In genomic region chr12:6469092-6469491, GRCh38 we compare ENCODE assay signal across 10 cellular contexts. TPM values are rescaled to one million over a fixed set of nuclear protein-coding genes. Genes with fewer than 3 reads are reported as not detected.
DNase-seq lines count a peak whose midpoint lies in the region; ATAC-seq and TF ChIP-seq lines count a peak whose summit lies in the region.
"Had no signal": no experiment of that assay in that cellular context is flagged by ENCODE, and none has a peak within 500 bp of the region (broad histone marks: within the 10 kb centered on the region; RNA-seq: fewer than 3 reads in every experiment).

No MANE protein-coding gene starts in this region.

- peaks cover 19 to 35% of the 10 kb centered on the region in 2 donors for H3K36me3 Mint-ChIP-seq in activated T-cell treated with anti-CD3 and anti-CD28 coated beads, Interleukin-2, amount 50 U/mL, for 72 hours (ENCODE audit: insufficient read depth in 2 of 2)
- peaks cover 45% of the 10 kb centered on the region for H3K36me3 Mint-ChIP-seq in activated CD4-positive, alpha-beta memory T cell treated with anti-CD3 and anti-CD28 coated beads for 36 hours

- H3K9me3 Mint-ChIP-seq in activated T-cell treated with anti-CD3 and anti-CD28 coated beads, Interleukin-2, amount 50 U/mL, for 72 hours: no peaks in the 10 kb centered on the region
- H3K9me3 Mint-ChIP-seq in activated CD4-positive, alpha-beta memory T cell treated with anti-CD3 and anti-CD28 coated beads for 36 hours: no peaks in the 10 kb centered on the region

- H3K9me3 ChIP-seq in iPS-18c (ENCODE audit: control insufficient read depth, insufficient read depth, low read length): no peaks in the 10 kb centered on the region
- H3K9me3 ChIP-seq in suprapubic skin: no peaks in the 10 kb centered on the region

- peaks cover 73% of the 10 kb centered on the region for H3K4me1 Mint-ChIP-seq in activated T-cell treated with anti-CD3 and anti-CD28 coated beads, Interleukin-2, amount 50 U/mL, for 72 hours (ENCODE audit: low read depth)
- H3K4me1 Mint-ChIP-seq in activated CD4-positive, alpha-beta memory T cell treated with anti-CD3 and anti-CD28 coated beads for 36 hours (ENCODE audit: low read depth): peaks cover 64% of the 10 kb centered on the region

- no peak for DNase-seq in activated T-cell treated with anti-CD3 and anti-CD28 coated beads, Interleukin-2, amount 50 U/mL, for 72 hours
- no peak for DNase-seq in activated T-cell treated with anti-CD3 and anti-CD28 coated beads, Interleukin-2, amount 50 U/mL, for 48 hours
- DNase-seq in activated CD4-positive, alpha-beta memory T cell treated with anti-CD3 and anti-CD28 coated beads for 36 hours: peak; percentile 46
- no peak for DNase-seq in suprapubic skin (ENCODE audit: low spot score in 2 of 2)
- DNase-seq in putamen (ENCODE audit: low spot score): no peak
- DNase-seq in islet precursor cell: no peak
- DNase-seq: NCI-H2081 treated with DMSO at 0.1 percent for 48 hours; stimulated activated CD4-positive, alpha-beta T cell treated with anti-CD3 and anti-CD28 coated beads, Interleukin-12 subunit alpha, Interleukin-12 subunit beta, amount 100 ng/mL, for 4 hours had no signal

- ATAC-seq in activated T-cell treated with anti-CD3 and anti-CD28 coated beads, Interleukin-2, amount 50 U/mL, for 72 hours (replicated peaks in 1 of 2): no peak
- no peak for ATAC-seq in HG03025 (IDR thresholded peaks at IDR 0.05; ENCODE audit: low FRiP score, unreplicated experiment)

- 71% methylated on average over 6 of the region's 6 CpGs for WGBS in suprapubic skin

- no peak for TF ChIP-seq CTCF in suprapubic skin (IDR thresholded peaks at IDR 0.05)

- peak overlapping the region; percentile 83 for H3K27ac Mint-ChIP-seq in activated T-cell treated with anti-CD3 and anti-CD28 coated beads, Interleukin-2, amount 50 U/mL, for 72 hours
- peak overlapping the region; percentile 89 for H3K27ac Mint-ChIP-seq in activated CD4-positive, alpha-beta memory T cell treated with anti-CD3 and anti-CD28 coated beads for 36 hours

- POLR2A ChIA-PET in activated CD4-positive, alpha-beta memory T cell treated with anti-CD3 and anti-CD28 coated beads for 36 hours (lab: Charles Lee): interaction anchor here (2.5 to 5.6 kb wide), 8 partner anchors 9 to 133 kb away, joined by 14 to 72 read pairs (median 40); partner anchors contain the start of genes GAPDH, MRPL51, NCAPD2 and TAPBPL

- no peak for TF ChIP-seq POLR2A in suprapubic skin (IDR thresholded peaks at IDR 0.05)

- intact Hi-C loops in activated CD4-positive, alpha-beta memory T cell treated with anti-CD3 and anti-CD28 coated beads for 36 hours (cut with micrococcal nuclease): loop anchor here (1.0 kb wide), 2 partner anchors 42 to 46 kb away; no protein-coding TSS in a partner anchor

- H3K4me3 ChIP-seq in iPS-18c (ENCODE audit: insufficient read depth, low read depth, low read length): peak overlapping the region; percentile 96; the same call in 1 of the 2 replicates
- peak overlapping the region; percentile 53 for H3K4me3 ChIP-seq in suprapubic skin

- CTCF ChIA-PET in activated CD4-positive, alpha-beta memory T cell treated with anti-CD3 and anti-CD28 coated beads for 36 hours (lab: Charles Lee): interaction anchor here (4.3 kb wide), 1 partner anchor 45 kb away, joined by 59 read pairs; no protein-coding TSS in a partner anchor

- H3K36me3 ChIP-seq in suprapubic skin: peaks cover 19% of the 10 kb centered on the region

- no peak overlapping the region for H3K27ac ChIP-seq in suprapubic skin

- no peak for TF ChIP-seq EP300 in suprapubic skin (IDR thresholded peaks at IDR 0.05)

- H3K4me3 Mint-ChIP-seq in activated T-cell treated with anti-CD3 and anti-CD28 coated beads, Interleukin-2, amount 50 U/mL, for 72 hours: peak overlapping the region; percentile 88 to 98
- peak overlapping the region; percentile 88 for H3K4me3 Mint-ChIP-seq in activated CD4-positive, alpha-beta memory T cell treated with anti-CD3 and anti-CD28 coated beads for 36 hours

- no peaks in the 10 kb centered on the region for H3K27me3 ChIP-seq in suprapubic skin

- H3K4me1 ChIP-seq in suprapubic skin: peaks cover 37% of the 10 kb centered on the region

- H3K27me3 Mint-ChIP-seq in activated T-cell treated with anti-CD3 and anti-CD28 coated beads, Interleukin-2, amount 50 U/mL, for 72 hours (ENCODE audit: low read depth): no peaks in the 10 kb centered on the region
- H3K27me3 Mint-ChIP-seq in activated CD4-positive, alpha-beta memory T cell treated with anti-CD3 and anti-CD28 coated beads for 36 hours: no peaks in the 10 kb centered on the region

RNA-seq across cellular contexts. Expression of gene VAMP1, which starts 1.4 kb away (rescaled TPM):
- 10 to 100 TPM; 51.2 to 53.1 TPM for total RNA-seq in activated T-cell treated with anti-CD3 and anti-CD28 coated beads, Interleukin-2, amount 50 U/mL, for 72 hours
- total RNA-seq in activated CD4-positive, alpha-beta memory T cell treated with anti-CD3 and anti-CD28 coated beads for 36 hours: 10 to 100 TPM; 27.7 to 30.2 TPM
- total RNA-seq in suprapubic skin: 1 to 10 TPM; 2.1 to 5.4 (median 3.7) TPM

RNA-seq across cellular contexts. Expression of gene TAPBPL, which starts 17.2 kb away (rescaled TPM):
- 10 to 100 TPM; 26.0 to 29.6 TPM for total RNA-seq in activated T-cell treated with anti-CD3 and anti-CD28 coated beads, Interleukin-2, amount 50 U/mL, for 72 hours
- 10 to 100 TPM; 33.4 to 35.0 TPM for total RNA-seq in activated CD4-positive, alpha-beta memory T cell treated with anti-CD3 and anti-CD28 coated beads for 36 hours
- 10 to 100 TPM; 10.9 to 25.2 (median 17.7) TPM for total RNA-seq in suprapubic skin

RNA-seq across cellular contexts. Expression of gene MRPL51, which starts 24.0 kb away (rescaled TPM):
- total RNA-seq in activated T-cell treated with anti-CD3 and anti-CD28 coated beads, Interleukin-2, amount 50 U/mL, for 72 hours: 100 to 1,000 TPM; 170 to 179 TPM
- total RNA-seq in activated CD4-positive, alpha-beta memory T cell treated with anti-CD3 and anti-CD28 coated beads for 36 hours: 100 to 1,000 TPM; 289 to 312 TPM
- 10 to 100 TPM; 28.0 to 42.2 (median 37.9) TPM for total RNA-seq in suprapubic skin

RNA-seq across cellular contexts. Expression of gene CD27, which starts 24.3 kb away (rescaled TPM):
- 10 to 100 TPM; 53.1 to 90.5 TPM for total RNA-seq in activated T-cell treated with anti-CD3 and anti-CD28 coated beads, Interleukin-2, amount 50 U/mL, for 72 hours
- total RNA-seq in activated CD4-positive, alpha-beta memory T cell treated with anti-CD3 and anti-CD28 coated beads for 36 hours: 10 to 100 TPM; 36.5 to 39.3 TPM
- 1 to 10 TPM in 1 of 4 donors, not detected in 3; 1.9 TPM for total RNA-seq in suprapubic skin

RNA-seq across cellular contexts. Expression of gene NCAPD2, which starts 24.8 kb away (rescaled TPM):
- 100 to 1,000 TPM; 156 to 168 TPM for total RNA-seq in activated T-cell treated with anti-CD3 and anti-CD28 coated beads, Interleukin-2, amount 50 U/mL, for 72 hours
- total RNA-seq in activated CD4-positive, alpha-beta memory T cell treated with anti-CD3 and anti-CD28 coated beads for 36 hours: 100 to 1,000 TPM; 192 to 196 TPM
- 10 to 100 TPM; 22.6 to 43.2 (median 31.0) TPM for total RNA-seq in suprapubic skin

Comparison
In these comparisons a context has a peak if more than half of its experiments do, and no peak if none do; other contexts are left out.
1. RNA of gene VAMP1, which starts 1.4 kb away (total RNA-seq): 51.2 to 53.1 TPM in activated T-cell treated with anti-CD3 and anti-CD28 coated beads, Interleukin-2, amount 50 U/mL, for 72 hours and 27.7 to 30.2 TPM in activated CD4-positive, alpha-beta memory T cell treated with anti-CD3 and anti-CD28 coated beads for 36 hours; 2.1 to 5.4 TPM in suprapubic skin; every median in the first group is over 4 times any median in the second.